ENCODE assay signal across 1 cellular context in genomic region chr2:147843864-147844690, GRCh38.
A peak's percentile ranks its signal among the peaks of the same experiment; 100 is the strongest.
TF ChIP-seq lines count a peak whose summit lies in the region.

No MANE protein-coding gene starts in this region.

TF ChIP-seq in HepG2, 621 proteins besides CTCF, POLR2A, EP300 and RAD21 (continued from another document and continues in another):
- TF ChIP-seq GPN1 (CRISPR knock-in tag; IDR thresholded peaks at IDR 0.05; ENCODE audit: borderline replicate concordance) (peak; percentile 63; the same call in 1 of the 2 replicates), ZNF263 (CRISPR knock-in tag; IDR thresholded peaks at IDR 0.05) (0 out of 2 replicates have a peak, but pooled peaks have one; percentile 41), ZNF414 (CRISPR knock-in tag; IDR thresholded peaks at IDR 0.05) (0 out of 2 replicates have a peak, but pooled peaks have one; percentile 16), GABPA (IDR thresholded peaks at IDR 0.05; ENCODE audit: low read depth, low read length) (peak; percentile 84), GABPA (CRISPR knock-in tag; IDR thresholded peaks at IDR 0.05; ENCODE audit: low read depth) (peak; percentile 89), SIN3B (IDR thresholded peaks at IDR 0.05; ENCODE audit: low read length) (peak; percentile 65; the same call in 1 of the 2 replicates), NFATC3 (CRISPR knock-in tag; IDR thresholded peaks at IDR 0.05) (0 out of 2 replicates have a peak, but pooled peaks have one; percentile 81), KLF12 (CRISPR knock-in tag; IDR thresholded peaks at IDR 0.05; ENCODE audit: borderline replicate concordance) (peak; percentile 48; the same call in 1 of the 2 replicates), ZNF274 (CRISPR knock-in tag; IDR thresholded peaks at IDR 0.05) (peak; percentile 78; the same call in 1 of the 2 replicates), TEAD2 (CRISPR knock-in tag; IDR thresholded peaks at IDR 0.05) (no peak), ZNF749 (CRISPR knock-in tag; IDR thresholded peaks at IDR 0.05; ENCODE audit: borderline replicate concordance) (no peak; the same call in 1 of the 2 replicates), ZNF292 (CRISPR knock-in tag; IDR thresholded peaks at IDR 0.05; ENCODE audit: borderline replicate concordance, low read depth) (peak; percentile 58; the same call in 1 of the 2 replicates), THAP11 (CRISPR knock-in tag; IDR thresholded peaks at IDR 0.05) (peak; percentile 75), ZBTB34 (CRISPR knock-in tag; IDR thresholded peaks at IDR 0.05) (peak; percentile 78), ZNF230 (CRISPR knock-in tag; IDR thresholded peaks at IDR 0.05) (peak; percentile 83; the same call in 1 of the 2 replicates), RARA (CRISPR knock-in tag; IDR thresholded peaks at IDR 0.05) (no peak; the same call in 1 of the 2 replicates), SALL2 (CRISPR knock-in tag; IDR thresholded peaks at IDR 0.05) (peak; percentile 91), ZBTB10 (CRISPR knock-in tag; IDR thresholded peaks at IDR 0.05; ENCODE audit: borderline replicate concordance) (peak; percentile 90), ZSCAN20 (CRISPR knock-in tag; IDR thresholded peaks at IDR 0.05; ENCODE audit: borderline replicate concordance) (peak; percentile 79; the same call in 1 of the 2 replicates), CSRNP2 (CRISPR knock-in tag; conservative IDR thresholded peaks at IDR 0.05; ENCODE audit: low read depth) (no peak), KMT2B (CRISPR knock-in tag; IDR thresholded peaks at IDR 0.05) (peak; percentile 83), XRCC5 (optimal IDR thresholded peaks at IDR 0.05; ENCODE audit: low read length) (no peak), ZNF790 (CRISPR knock-in tag; IDR thresholded peaks at IDR 0.05; ENCODE audit: borderline replicate concordance) (peak; percentile 85; the same call in 1 of the 2 replicates), ZNF234 (CRISPR knock-in tag; conservative IDR thresholded peaks at IDR 0.05) (peak; percentile 61; the same call in 1 of the 2 replicates), PBX3 (CRISPR knock-in tag; IDR thresholded peaks at IDR 0.05; ENCODE audit: borderline replicate concordance) (peak; percentile 71; the same call in 1 of the 2 replicates), SMAD9 (CRISPR knock-in tag; IDR thresholded peaks at IDR 0.05) (no peak), AKNA (CRISPR knock-in tag; IDR thresholded peaks at IDR 0.05; ENCODE audit: borderline replicate concordance) (peak; percentile 74; the same call in 1 of the 2 replicates), ZNF251 (CRISPR knock-in tag; IDR thresholded peaks at IDR 0.05) (no peak), ZNF343 (CRISPR knock-in tag; IDR thresholded peaks at IDR 0.05) (0 out of 2 replicates have a peak, but pooled peaks have one; percentile 79), ZMYM4 (CRISPR knock-in tag; IDR thresholded peaks at IDR 0.05) (peak; percentile 23; the same call in 1 of the 2 replicates), ZNF138 (CRISPR knock-in tag; IDR thresholded peaks at IDR 0.05; ENCODE audit: low read depth) (peak; percentile 60; the same call in 1 of the 2 replicates), ZNF354B (CRISPR knock-in tag; IDR thresholded peaks at IDR 0.05) (peak; percentile 78; the same call in 1 of the 2 replicates), BCL6 (CRISPR knock-in tag; IDR thresholded peaks at IDR 0.05) (peak; percentile 83), HNRNPUL1 (IDR thresholded peaks at IDR 0.05; ENCODE audit: low read depth, low read length) (no peak), ETV5 (CRISPR knock-in tag; IDR thresholded peaks at IDR 0.05; ENCODE audit: borderline replicate concordance) (no peak; the same call in 1 of the 2 replicates), ZNF329 (CRISPR knock-in tag; IDR thresholded peaks at IDR 0.05; ENCODE audit: low read depth) (0 out of 2 replicates have a peak, but pooled peaks have one; percentile 27), ZNF225 (CRISPR knock-in tag; IDR thresholded peaks at IDR 0.05) (peak; percentile 67; the same call in 1 of the 2 replicates), RBFOX2 (IDR thresholded peaks at IDR 0.05; ENCODE audit: low read depth, low read length) (peak; percentile 91), ZSCAN22 (CRISPR knock-in tag; IDR thresholded peaks at IDR 0.05) (no peak), NFYB (CRISPR knock-in tag; IDR thresholded peaks at IDR 0.05) (0 out of 2 replicates have a peak, but pooled peaks have one; percentile 1)
- TF ChIP-seq, protein P1, sequence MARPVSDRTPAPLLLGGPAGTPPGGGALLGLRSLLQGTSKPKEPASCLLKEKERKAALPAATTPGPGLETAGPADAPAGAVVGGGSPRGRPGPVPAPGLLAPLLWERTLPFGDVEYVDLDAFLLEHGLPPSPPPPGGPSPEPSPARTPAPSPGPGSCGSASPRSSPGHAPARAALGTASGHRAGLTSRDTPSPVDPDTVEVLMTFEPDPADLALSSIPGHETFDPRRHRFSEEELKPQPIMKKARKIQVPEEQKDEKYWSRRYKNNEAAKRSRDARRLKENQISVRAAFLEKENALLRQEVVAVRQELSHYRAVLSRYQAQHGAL (CRISPR knock-in tag; IDR thresholded peaks at IDR 0.05; ENCODE audit: not compliant biosample characterization), result no peak
- TF ChIP-seq, protein P2, sequence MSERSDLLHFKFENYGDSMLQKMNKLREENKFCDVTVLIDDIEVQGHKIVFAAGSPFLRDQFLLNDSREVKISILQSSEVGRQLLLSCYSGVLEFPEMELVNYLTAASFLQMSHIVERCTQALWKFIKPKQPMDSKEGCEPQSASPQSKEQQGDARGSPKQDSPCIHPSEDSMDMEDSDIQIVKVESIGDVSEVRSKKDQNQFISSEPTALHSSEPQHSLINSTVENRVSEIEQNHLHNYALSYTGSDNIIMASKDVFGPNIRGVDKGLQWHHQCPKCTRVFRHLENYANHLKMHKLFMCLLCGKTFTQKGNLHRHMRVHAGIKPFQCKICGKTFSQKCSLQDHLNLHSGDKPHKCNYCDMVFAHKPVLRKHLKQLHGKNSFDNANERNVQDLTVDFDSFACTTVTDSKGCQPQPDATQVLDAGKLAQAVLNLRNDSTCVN (CRISPR knock-in tag; IDR thresholded peaks at IDR 0.05; ENCODE audit: borderline replicate concordance), result peak; percentile 67
- TF ChIP-seq, protein P3, sequence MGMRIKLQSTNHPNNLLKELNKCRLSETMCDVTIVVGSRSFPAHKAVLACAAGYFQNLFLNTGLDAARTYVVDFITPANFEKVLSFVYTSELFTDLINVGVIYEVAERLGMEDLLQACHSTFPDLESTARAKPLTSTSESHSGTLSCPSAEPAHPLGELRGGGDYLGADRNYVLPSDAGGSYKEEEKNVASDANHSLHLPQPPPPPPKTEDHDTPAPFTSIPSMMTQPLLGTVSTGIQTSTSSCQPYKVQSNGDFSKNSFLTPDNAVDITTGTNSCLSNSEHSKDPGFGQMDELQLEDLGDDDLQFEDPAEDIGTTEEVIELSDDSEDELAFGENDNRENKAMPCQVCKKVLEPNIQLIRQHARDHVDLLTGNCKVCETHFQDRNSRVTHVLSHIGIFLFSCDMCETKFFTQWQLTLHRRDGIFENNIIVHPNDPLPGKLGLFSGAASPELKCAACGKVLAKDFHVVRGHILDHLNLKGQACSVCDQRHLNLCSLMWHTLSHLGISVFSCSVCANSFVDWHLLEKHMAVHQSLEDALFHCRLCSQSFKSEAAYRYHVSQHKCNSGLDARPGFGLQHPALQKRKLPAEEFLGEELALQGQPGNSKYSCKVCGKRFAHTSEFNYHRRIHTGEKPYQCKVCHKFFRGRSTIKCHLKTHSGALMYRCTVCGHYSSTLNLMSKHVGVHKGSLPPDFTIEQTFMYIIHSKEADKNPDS (CRISPR knock-in tag; IDR thresholded peaks at IDR 0.05), result no peak
- TF ChIP-seq, protein P4, sequence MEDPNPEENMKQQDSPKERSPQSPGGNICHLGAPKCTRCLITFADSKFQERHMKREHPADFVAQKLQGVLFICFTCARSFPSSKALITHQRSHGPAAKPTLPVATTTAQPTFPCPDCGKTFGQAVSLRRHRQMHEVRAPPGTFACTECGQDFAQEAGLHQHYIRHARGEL (CRISPR knock-in tag; IDR thresholded peaks at IDR 0.05), result no peak
- TF ChIP-seq, protein P5, sequence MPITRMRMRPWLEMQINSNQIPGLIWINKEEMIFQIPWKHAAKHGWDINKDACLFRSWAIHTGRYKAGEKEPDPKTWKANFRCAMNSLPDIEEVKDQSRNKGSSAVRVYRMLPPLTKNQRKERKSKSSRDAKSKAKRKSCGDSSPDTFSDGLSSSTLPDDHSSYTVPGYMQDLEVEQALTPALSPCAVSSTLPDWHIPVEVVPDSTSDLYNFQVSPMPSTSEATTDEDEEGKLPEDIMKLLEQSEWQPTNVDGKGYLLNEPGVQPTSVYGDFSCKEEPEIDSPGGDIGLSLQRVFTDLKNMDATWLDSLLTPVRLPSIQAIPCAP (CRISPR knock-in tag; IDR thresholded peaks at IDR 0.05; ENCODE audit: low read depth), result no peak
